ENCODE assay signal across 1 cellular context in the genomic region with DNA sequence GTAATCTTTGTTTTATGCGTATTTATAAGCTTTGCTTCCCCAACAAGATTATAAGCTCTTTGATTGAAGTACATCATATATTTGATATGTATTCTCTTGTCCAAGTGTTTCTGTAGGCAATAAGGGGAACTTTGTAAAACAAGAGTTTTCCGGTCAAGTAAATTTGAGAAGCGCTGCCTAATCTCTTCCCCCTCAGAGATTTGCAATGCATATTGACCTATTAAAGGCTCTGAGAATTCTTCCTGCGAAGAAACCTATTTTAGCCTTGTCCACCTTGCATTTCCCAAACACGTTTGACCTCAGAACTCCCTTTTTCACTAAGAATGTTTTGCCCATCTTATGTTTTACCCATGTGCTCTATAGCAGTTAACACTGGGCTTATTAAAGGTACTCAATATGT.
TF ChIP-seq lines count a peak whose summit lies in the region.

No MANE protein-coding gene starts in this region.

TF ChIP-seq in SK-N-SH, 30 proteins besides CTCF, POLR2A, EP300 and RAD21 (continued from another document):
- TF ChIP-seq, protein P1, sequence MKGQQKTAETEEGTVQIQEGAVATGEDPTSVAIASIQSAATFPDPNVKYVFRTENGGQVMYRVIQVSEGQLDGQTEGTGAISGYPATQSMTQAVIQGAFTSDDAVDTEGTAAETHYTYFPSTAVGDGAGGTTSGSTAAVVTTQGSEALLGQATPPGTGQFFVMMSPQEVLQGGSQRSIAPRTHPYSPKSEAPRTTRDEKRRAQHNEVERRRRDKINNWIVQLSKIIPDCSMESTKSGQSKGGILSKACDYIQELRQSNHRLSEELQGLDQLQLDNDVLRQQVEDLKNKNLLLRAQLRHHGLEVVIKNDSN (IDR thresholded peaks at IDR 0.05; ENCODE audit: borderline replicate concordance, low read depth), result no peak
- TF ChIP-seq FOSL2 (IDR thresholded peaks at IDR 0.05; ENCODE audit: borderline replicate concordance, low read depth), result no peak
- TF ChIP-seq TCF12 (IDR thresholded peaks at IDR 0.05), result no peak
- TF ChIP-seq MEF2A (IDR thresholded peaks at IDR 0.05; ENCODE audit: borderline replicate concordance, low read depth), result no peak
- TF ChIP-seq ELF1 (IDR thresholded peaks at IDR 0.05), result no peak
- TF ChIP-seq, protein P2, sequence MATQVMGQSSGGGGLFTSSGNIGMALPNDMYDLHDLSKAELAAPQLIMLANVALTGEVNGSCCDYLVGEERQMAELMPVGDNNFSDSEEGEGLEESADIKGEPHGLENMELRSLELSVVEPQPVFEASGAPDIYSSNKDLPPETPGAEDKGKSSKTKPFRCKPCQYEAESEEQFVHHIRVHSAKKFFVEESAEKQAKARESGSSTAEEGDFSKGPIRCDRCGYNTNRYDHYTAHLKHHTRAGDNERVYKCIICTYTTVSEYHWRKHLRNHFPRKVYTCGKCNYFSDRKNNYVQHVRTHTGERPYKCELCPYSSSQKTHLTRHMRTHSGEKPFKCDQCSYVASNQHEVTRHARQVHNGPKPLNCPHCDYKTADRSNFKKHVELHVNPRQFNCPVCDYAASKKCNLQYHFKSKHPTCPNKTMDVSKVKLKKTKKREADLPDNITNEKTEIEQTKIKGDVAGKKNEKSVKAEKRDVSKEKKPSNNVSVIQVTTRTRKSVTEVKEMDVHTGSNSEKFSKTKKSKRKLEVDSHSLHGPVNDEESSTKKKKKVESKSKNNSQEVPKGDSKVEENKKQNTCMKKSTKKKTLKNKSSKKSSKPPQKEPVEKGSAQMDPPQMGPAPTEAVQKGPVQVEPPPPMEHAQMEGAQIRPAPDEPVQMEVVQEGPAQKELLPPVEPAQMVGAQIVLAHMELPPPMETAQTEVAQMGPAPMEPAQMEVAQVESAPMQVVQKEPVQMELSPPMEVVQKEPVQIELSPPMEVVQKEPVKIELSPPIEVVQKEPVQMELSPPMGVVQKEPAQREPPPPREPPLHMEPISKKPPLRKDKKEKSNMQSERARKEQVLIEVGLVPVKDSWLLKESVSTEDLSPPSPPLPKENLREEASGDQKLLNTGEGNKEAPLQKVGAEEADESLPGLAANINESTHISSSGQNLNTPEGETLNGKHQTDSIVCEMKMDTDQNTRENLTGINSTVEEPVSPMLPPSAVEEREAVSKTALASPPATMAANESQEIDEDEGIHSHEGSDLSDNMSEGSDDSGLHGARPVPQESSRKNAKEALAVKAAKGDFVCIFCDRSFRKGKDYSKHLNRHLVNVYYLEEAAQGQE (IDR thresholded peaks at IDR 0.05; ENCODE audit: low read depth, low read length), result no peak
- TF ChIP-seq, protein P3, sequence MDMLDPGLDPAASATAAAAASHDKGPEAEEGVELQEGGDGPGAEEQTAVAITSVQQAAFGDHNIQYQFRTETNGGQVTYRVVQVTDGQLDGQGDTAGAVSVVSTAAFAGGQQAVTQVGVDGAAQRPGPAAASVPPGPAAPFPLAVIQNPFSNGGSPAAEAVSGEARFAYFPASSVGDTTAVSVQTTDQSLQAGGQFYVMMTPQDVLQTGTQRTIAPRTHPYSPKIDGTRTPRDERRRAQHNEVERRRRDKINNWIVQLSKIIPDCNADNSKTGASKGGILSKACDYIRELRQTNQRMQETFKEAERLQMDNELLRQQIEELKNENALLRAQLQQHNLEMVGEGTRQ (IDR thresholded peaks at IDR 0.05; ENCODE audit: borderline replicate concordance, low read depth, low read length), result no peak
- TF ChIP-seq TAF1 (IDR thresholded peaks at IDR 0.05; ENCODE audit: borderline replicate concordance, low read depth, low read length), result no peak
- TF ChIP-seq, protein P4, sequence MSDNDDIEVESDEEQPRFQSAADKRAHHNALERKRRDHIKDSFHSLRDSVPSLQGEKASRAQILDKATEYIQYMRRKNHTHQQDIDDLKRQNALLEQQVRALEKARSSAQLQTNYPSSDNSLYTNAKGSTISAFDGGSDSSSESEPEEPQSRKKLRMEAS (IDR thresholded peaks at IDR 0.05; ENCODE audit: low read depth), result no peak
- TF ChIP-seq NFIC (IDR thresholded peaks at IDR 0.05; ENCODE audit: borderline replicate concordance), result no peak
- TF ChIP-seq CHD2 (IDR thresholded peaks at IDR 0.05; ENCODE audit: low read length, partially characterized antibody), result no peak
